Comparison of ENCODE assay signal across 16 cellular contexts in the genomic region with DNA sequence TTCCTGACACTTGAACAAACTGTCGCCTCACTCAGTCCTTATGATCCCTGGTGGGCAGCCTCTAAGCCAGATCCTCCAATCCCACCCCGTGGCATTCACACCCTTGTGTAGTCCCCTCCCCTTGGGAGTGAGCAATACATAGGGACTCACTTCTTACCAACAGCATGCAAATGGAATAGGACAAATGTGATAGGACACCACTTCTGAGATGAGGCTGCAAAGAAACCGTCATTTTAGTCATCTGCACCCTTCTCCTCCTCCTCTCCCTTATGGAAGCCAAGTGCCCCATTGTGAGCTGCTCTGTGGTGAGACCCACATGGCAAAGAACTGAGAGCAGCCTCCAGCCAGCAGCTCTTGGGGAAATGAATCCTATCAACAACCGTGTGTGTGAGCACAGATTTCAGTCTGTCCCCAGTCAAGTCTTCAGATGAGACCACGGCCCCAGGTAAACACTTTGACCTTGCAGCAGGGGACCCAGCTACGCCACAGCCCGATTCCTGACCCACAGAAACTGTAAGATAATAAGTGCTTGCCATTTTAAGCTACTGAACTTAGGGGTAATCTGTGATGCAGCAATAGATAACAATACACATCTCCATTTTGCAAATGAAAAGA. TPM values are rescaled to one million over a fixed set of nuclear protein-coding genes. Genes with fewer than 3 reads are reported as not detected.
DNase-seq lines count a peak whose midpoint lies in the region; ATAC-seq, FAIRE-seq and TF ChIP-seq lines count a peak whose summit lies in the region.
"Had no signal": no experiment of that assay in that cellular context is flagged by ENCODE, and none has a peak within 500 bp of the region (broad histone marks: within the 10 kb centered on the region; RNA-seq: fewer than 3 reads in every experiment).

No MANE protein-coding gene starts in this region.

- H2BK12ac ChIP-seq in mesenchymal stem cell (ENCODE audit: low read length in 2 of 2) = no peak overlapping the region

- H4K8ac ChIP-seq in mesenchymal stem cell (ENCODE audit: low read length) = no peak overlapping the region

- no peak overlapping the region for H2AK5ac ChIP-seq in mesenchymal stem cell (ENCODE audit: low read length, severe bottlenecking)

- no peak for TF ChIP-seq EP300 in sigmoid colon (IDR thresholded peaks at IDR 0.05)

- no peak overlapping the region for H2BK5ac ChIP-seq in mesenchymal stem cell (ENCODE audit: low read depth, low read length, poor library complexity, severe bottlenecking)

- H3K4me1 ChIP-seq in left ventricle myocardium inferior (peaks cover 44% of the 10 kb centered on the region), mesenchymal stem cell (ENCODE audit: control insufficient read depth, insufficient read depth, low read depth, low read length) (peaks cover 2% of the 10 kb centered on the region), sigmoid colon (peaks cover 0 to 46% (median 35%) of the 10 kb centered on the region in 4 donors), vagina (peaks cover 47% of the 10 kb centered on the region)

- H3K9me3 ChIP-seq in left ventricle myocardium inferior (replicated peaks) (peaks cover 8% of the 10 kb centered on the region), mesenchymal stem cell (ENCODE audit: control insufficient read depth, low read length) (peaks cover 5% of the 10 kb centered on the region), sigmoid colon (peaks cover 0 to 3% (median 0%) of the 10 kb centered on the region in 4 donors), vagina (no peaks in the 10 kb centered on the region)

- H3K4me2 ChIP-seq in mesenchymal stem cell (ENCODE audit: low read length, poor library complexity, severe bottlenecking) = no peak overlapping the region

- TF ChIP-seq CTCF in left ventricle myocardium inferior (IDR thresholded peaks at IDR 0.05; ENCODE audit: borderline replicate concordance) = no peak
- no peak for TF ChIP-seq CTCF in sigmoid colon (IDR thresholded peaks at IDR 0.05)
- TF ChIP-seq CTCF in vagina (IDR thresholded peaks at IDR 0.05) = no peak

- no peak overlapping the region for H2BK15ac ChIP-seq in mesenchymal stem cell (ENCODE audit: low read depth, poor library complexity, severe bottlenecking)

- no peak overlapping the region for H2BK120ac ChIP-seq in mesenchymal stem cell (ENCODE audit: low read depth, low read length)

- TF ChIP-seq POLR2A in sigmoid colon (IDR thresholded peaks at IDR 0.05) = no peak
- no peak for TF ChIP-seq POLR2A in vagina (IDR thresholded peaks at IDR 0.05)
- TF ChIP-seq POLR2A in GM12891 (IDR thresholded peaks at IDR 0.05; ENCODE audit: low read depth, low read length) = no peak

- peak overlapping the region; percentile 43 for H3K4me3 ChIP-seq in left ventricle myocardium inferior
- peak overlapping the region in 1 of 2 experiments; percentile 66 for H3K4me3 ChIP-seq in mesenchymal stem cell (ENCODE audit: insufficient read depth in 1 of 2, low read depth in 1 of 2, low read length in 2 of 2)
- H3K4me3 ChIP-seq in sigmoid colon = no peak overlapping the region
- H3K4me3 ChIP-seq in vagina = no peak overlapping the region
- H3K4me3 ChIP-seq: GM12878 had no signal

- ATAC-seq in GM21526 (IDR thresholded peaks at IDR 0.05; ENCODE audit: low FRiP score, unreplicated experiment) = no peak
- ATAC-seq: activated CD8-positive, alpha-beta T cell treated with anti-CD3 and anti-CD28 coated beads, Interleukin-2, amount 10 ng/mL, durations not matched to agents 7 days and 5 days; GM12878 had no signal

- intact Hi-C loops in left ventricle myocardium inferior (cut with micrococcal nuclease) (no loop called here), cardiac septum (cut with DNase I) (loop anchor here (5.0 kb wide), 1 partner anchor 41 kb away; no protein-coding TSS in a partner anchor), sigmoid colon (cut with DNase I) (no loop called here), vagina (cut with DNase I) (no loop called here)

- no peaks in the 10 kb centered on the region for H3K36me3 ChIP-seq in left ventricle myocardium inferior
- H3K36me3 ChIP-seq in mesenchymal stem cell (ENCODE audit: control insufficient read depth in 1 of 2, insufficient read depth in 2 of 2, low read depth in 1 of 2, low read length in 2 of 2) = no peaks in the 10 kb centered on the region
- no peaks in the 10 kb centered on the region for H3K36me3 ChIP-seq in sigmoid colon
- no peaks in the 10 kb centered on the region for H3K36me3 ChIP-seq in vagina

- H3K4ac ChIP-seq in mesenchymal stem cell (ENCODE audit: low read depth in 1 of 2, low read length in 2 of 2) = no peak overlapping the region

- peak overlapping the region; percentile 50 for H3K9ac ChIP-seq in mesenchymal stem cell (ENCODE audit: low read length)

- peak overlapping the region; percentile 80 for H3K27ac ChIP-seq in left ventricle myocardium inferior (replicated peaks)
- H3K27ac ChIP-seq in mesenchymal stem cell (ENCODE audit: low read length, poor library complexity, severe bottlenecking) = no peak overlapping the region
- H3K27ac ChIP-seq in sigmoid colon = peak overlapping the region; percentile 23 to 61 (median 54)
- peak overlapping the region; percentile 30 for H3K27ac ChIP-seq in vagina

- no peak overlapping the region for H2AFZ ChIP-seq in mesenchymal stem cell (ENCODE audit: low read depth, low read length)

- H3K14ac ChIP-seq in mesenchymal stem cell (ENCODE audit: low read length in 2 of 2) = no peak overlapping the region

- no peak overlapping the region for H4K91ac ChIP-seq in mesenchymal stem cell (ENCODE audit: low read length)

- 98% methylated on average over 5 of the region's 7 CpGs for WGBS in mesenchymal stem cell
- WGBS in sigmoid colon, 2 donors = 78 to 88% methylated on average over 7 of the region's 7 CpGs

- H3K79me1 ChIP-seq in mesenchymal stem cell (replicated peaks; ENCODE audit: low read length, poor library complexity, severe bottlenecking) = peaks cover 28% of the 10 kb centered on the region

- H3K27me3 ChIP-seq in left ventricle myocardium inferior (ENCODE audit: low read depth) (no peaks in the 10 kb centered on the region), mesenchymal stem cell (ENCODE audit: control insufficient read depth in 1 of 2, insufficient read depth in 1 of 2, low read length in 2 of 2) (no peaks in the 10 kb centered on the region), sigmoid colon (no peaks in the 10 kb centered on the region), vagina (no peaks in the 10 kb centered on the region)

- DNase-seq in left ventricle myocardium inferior (no peak), cardiac septum (ENCODE audit: low spot score) (no peak), mesenchymal stem cell (no peak), sigmoid colon (no peak), vagina (ENCODE audit: extremely low spot score in 2 of 2) (no peak), COLO829 (ENCODE audit: low spot score) (no peak), GM12891 (ENCODE audit: insufficient read length, low spot score) (no peak)
- DNase-seq: activated CD8-positive, alpha-beta T cell treated with anti-CD3 and anti-CD28 coated beads, Interleukin-2, amount 10 ng/mL, durations not matched to agents 7 days and 5 days; CD8-positive, alpha-beta memory T cell; HCEC 1CT; NCI-H2081; NCI-H774 had no signal

- no peak for FAIRE-seq in GM12891 (lab: Jason Lieb, UNC)
- FAIRE-seq: endothelial cell of umbilical vein, GM12878, RCC 7860 had no signal

- no peak overlapping the region for H3K18ac ChIP-seq in mesenchymal stem cell (ENCODE audit: low read depth in 1 of 2, low read length in 2 of 2)

- no peak overlapping the region for H3K23ac ChIP-seq in mesenchymal stem cell (ENCODE audit: low read length in 2 of 2)

TF ChIP-seq in GM12891, 5 proteins besides CTCF, POLR2A, EP300 and RAD21:
- TF ChIP-seq POU2F2 (IDR thresholded peaks at IDR 0.05; ENCODE audit: low read depth, low read length) (no peak), SPI1 (IDR thresholded peaks at IDR 0.05; ENCODE audit: low read depth, low read length) (no peak), POLR2AphosphoS5 (IDR thresholded peaks at IDR 0.05; ENCODE audit: low read depth, low read length) (no peak), TAF1 (IDR thresholded peaks at IDR 0.05; ENCODE audit: low read depth, low read length) (no peak), PAX5 (IDR thresholded peaks at IDR 0.05; ENCODE audit: insufficient read depth, low read length, severe bottlenecking) (no peak)

RNA-seq across cellular contexts. Expression of gene ZFHX3, which starts 46.9 kb away (rescaled TPM):
- total RNA-seq in left ventricle myocardium inferior (9.6 TPM), cardiac septum (15.7 TPM), sigmoid colon (10 to 100 TPM; 17.8 to 38.8 (median 19.1) TPM), vagina (28.0 TPM)
- polyA plus RNA-seq in mesenchymal stem cell (2013, experiment 1 of 2) = 5.1 TPM
- 4.5 TPM for polyA plus RNA-seq in mesenchymal stem cell (2013, experiment 2 of 2)
- 1 to 10 TPM in 2 of 3 donors, under 1 TPM in 1; 0.69 to 4.3 (median 1.2) TPM for polyA plus RNA-seq in sigmoid colon
- polyA plus RNA-seq in GM12891 (2012; ENCODE audit: low read depth, missing spikeins) = 2.8 TPM
